8 cellular contexts compared by ENCODE assay signal in the genomic region with DNA sequence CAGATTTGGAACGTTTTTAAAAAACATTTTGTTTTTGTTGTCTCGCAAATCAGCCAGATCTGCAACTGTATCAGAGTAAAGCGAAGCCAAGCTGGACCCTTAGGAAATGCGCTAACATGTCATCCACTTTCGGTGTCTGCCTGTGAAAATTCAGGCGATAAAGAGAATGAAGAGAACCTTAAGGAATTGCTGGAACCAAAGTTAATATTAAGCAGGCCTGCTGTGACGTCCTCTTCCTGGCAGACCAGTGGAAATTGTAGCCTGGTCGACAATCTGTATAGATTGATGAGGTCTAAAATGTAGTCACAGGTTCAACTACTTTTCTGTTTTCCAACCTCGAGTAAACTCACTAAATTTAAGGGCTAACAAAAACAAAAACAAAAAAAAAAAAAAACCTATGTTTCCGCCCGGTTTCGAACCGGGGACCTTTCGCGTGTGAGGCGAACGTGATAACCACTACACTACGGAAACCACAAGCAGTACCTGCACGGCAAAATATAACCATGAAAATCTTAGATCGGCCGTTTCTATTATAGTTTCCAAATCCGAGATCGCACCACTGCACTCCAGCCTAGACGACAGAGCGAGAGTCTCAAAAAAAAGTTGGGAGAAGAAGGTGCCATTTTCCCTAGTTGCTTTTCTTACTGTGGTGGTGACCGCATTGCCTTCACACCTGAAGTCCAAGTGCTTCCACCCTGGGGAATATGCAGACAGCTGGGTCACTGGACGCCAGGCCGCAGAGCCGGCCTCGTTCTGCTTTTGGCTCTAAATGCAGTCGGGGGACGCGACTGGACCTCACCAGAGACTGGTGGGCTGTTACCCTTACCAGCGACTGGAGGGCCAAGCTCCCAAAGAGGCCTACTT.
DNase-seq lines count a peak whose midpoint lies in the region; TF ChIP-seq lines count a peak whose summit lies in the region.
"Not testable (repeated sequence)": the region's sequence is repeated elsewhere in the genome, so short reads cannot be mapped to it uniquely, and the experiment has no call there.

No MANE protein-coding gene starts in this region.

- not testable (repeated sequence) for H3K36me3 Mint-ChIP-seq in endodermal cell (ENCODE audit: low read depth); immature natural killer cell; progenitor cell of endocrine pancreas (ENCODE audit: insufficient read depth)

- 17% methylated on average over 21 of the region's 34 CpGs; no CpG with 5 or more reads in 1 of the 2 experiments for WGBS in endodermal cell (ENCODE audit: insufficient coverage in 1 of 2, insufficient read length in 1 of 2), 2 experiments
- 11 to 25% methylated on average over 18 to 26 of the region's 34 CpGs for WGBS in testis, 2 donors

- intact Hi-C loops in testis (cut with DNase I; ENCODE audit: low total_unique reads), result not testable (repeated sequence)

- not testable (repeated sequence) for H3K27me3 ChIP-seq in endodermal cell (ENCODE audit: control insufficient read depth, insufficient read depth, low read length, poor library complexity, severe bottlenecking); testis

- DNase-seq in DMS53 treated with DMSO at 0.1 percent for 48 hours (lab: John Stamatoyannopoulos, UW; ENCODE audit: unreplicated experiment), result peak; percentile 42
- DNase-seq in NB4 (ENCODE audit: low read depth), result peak; percentile 53
- not testable (repeated sequence) for DNase-seq in SK-N-MC (ENCODE audit: low read depth, low spot score)
- DNase-seq in activated T-helper 9 cell treated with anti-CD3 and anti-CD28 coated beads, Interleukin-2, amount 50 U/mL, for 16 hours (ENCODE audit: low read depth), result peak; percentile 10
- peak; percentile 75 for DNase-seq in endodermal cell
- peak in 2 of 3 donors; percentile 31 to 47 for DNase-seq in immature natural killer cell
- peak; percentile 21 for DNase-seq in progenitor cell of endocrine pancreas (ENCODE audit: low spot score, unreplicated experiment)
- peak; percentile 53 for DNase-seq in testis

- not testable (repeated sequence) for H3K4me3 ChIP-seq in NB4 (ENCODE audit: low read depth, low read length); testis
- H3K4me3 ChIP-seq in SK-N-MC (peak overlapping the region; percentile 68), endodermal cell (ENCODE audit: low read length) (peak overlapping the region; percentile 74)

- H3K27ac Mint-ChIP-seq in endodermal cell, immature natural killer cell: not testable (repeated sequence)
- H3K27ac Mint-ChIP-seq in progenitor cell of endocrine pancreas, result peak overlapping the region; percentile 97

- not testable (repeated sequence) for TF ChIP-seq CTCF in NB4 (IDR thresholded peaks at IDR 0.05; ENCODE audit: low read depth, low read length); endodermal cell (conservative IDR thresholded peaks at IDR 0.05); progenitor cell of endocrine pancreas (IDR thresholded peaks at IDR 0.05; ENCODE audit: unreplicated experiment); testis (IDR thresholded peaks at IDR 0.05)

- peak overlapping the region; percentile 61 for H3K4me3 Mint-ChIP-seq in endodermal cell
- peak overlapping the region in 1 of 5 donors; percentile 35 for H3K4me3 Mint-ChIP-seq in immature natural killer cell
- peak overlapping the region; percentile 55 for H3K4me3 Mint-ChIP-seq in progenitor cell of endocrine pancreas (ENCODE audit: low read depth)

- H3K4me1 ChIP-seq in endodermal cell (ENCODE audit: control insufficient read depth, insufficient read depth, low read length); testis: not testable (repeated sequence)

- not testable (repeated sequence) for H3K9me3 ChIP-seq in SK-N-MC (ENCODE audit: low read depth, low read length); endodermal cell (ENCODE audit: control insufficient read depth, low read length); testis

- not testable (repeated sequence) for H3K27me3 Mint-ChIP-seq in endodermal cell (ENCODE audit: insufficient read depth); immature natural killer cell (ENCODE audit: low read depth in 3 of 3); progenitor cell of endocrine pancreas

- not testable (repeated sequence) for H3K27ac ChIP-seq in SK-N-MC; endodermal cell (ENCODE audit: low read depth, low read length); testis

- not testable (repeated sequence) for H3K4me1 Mint-ChIP-seq in endodermal cell; immature natural killer cell; progenitor cell of endocrine pancreas (ENCODE audit: low read depth)

- not testable (repeated sequence) for H3K9ac ChIP-seq in SK-N-MC (ENCODE audit: insufficient read length); endodermal cell (ENCODE audit: extremely low read depth, low read length, poor library complexity, severe bottlenecking)

- H3K9me3 Mint-ChIP-seq in endodermal cell; immature natural killer cell; progenitor cell of endocrine pancreas (ENCODE audit: low read depth): not testable (repeated sequence)

- not testable (repeated sequence) for H3K36me3 ChIP-seq in SK-N-MC (ENCODE audit: insufficient read depth, low read length); endodermal cell (ENCODE audit: control insufficient read depth, insufficient read depth, low read length); testis (ENCODE audit: low read depth, missing control alignments)

- TF ChIP-seq POLR2A in NB4 (IDR thresholded peaks at IDR 0.05; ENCODE audit: extremely low read depth, insufficient read length); testis (IDR thresholded peaks at IDR 0.05): not testable (repeated sequence)
